9 cellular contexts compared by ENCODE assay signal in the genomic region with DNA sequence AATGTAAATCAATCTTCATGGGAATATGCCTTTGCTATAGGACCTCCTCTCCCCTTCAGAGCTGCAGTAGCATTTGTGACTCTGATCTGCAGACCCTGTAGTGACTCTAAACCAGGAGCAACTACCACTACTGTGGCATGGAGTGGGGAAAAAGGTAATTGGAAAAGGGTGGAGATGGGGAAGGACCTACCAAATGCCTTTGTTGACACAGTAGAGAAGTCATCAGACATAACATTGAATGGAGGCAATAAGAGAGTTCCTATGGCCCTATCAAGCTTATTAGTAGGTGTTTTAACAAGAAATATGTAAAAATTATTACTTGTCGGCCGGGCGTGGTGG. TPM values are rescaled to one million over a fixed set of nuclear protein-coding genes. Genes with fewer than 3 reads are reported as not detected.
DNase-seq lines count a peak whose midpoint lies in the region; ATAC-seq, FAIRE-seq and TF ChIP-seq lines count a peak whose summit lies in the region.
"Had no signal": no experiment of that assay in that cellular context is flagged by ENCODE, and none has a peak within 500 bp of the region (broad histone marks: within the 10 kb centered on the region; RNA-seq: fewer than 3 reads in every experiment).

No MANE protein-coding gene starts in this region.

- peaks cover 51% of the 10 kb centered on the region for H3F3A ChIP-seq in GM23248 (ENCODE audit: insufficient read depth)

- no peaks in the 10 kb centered on the region for H3K9me2 ChIP-seq in GM23248 (ENCODE audit: insufficient read depth)
- H3K9me2 ChIP-seq: SK-N-SH had no signal

- H3K4me2 ChIP-seq in GM23248 (ENCODE audit: unreplicated experiment) = no peak overlapping the region
- H3K4me2 ChIP-seq in keratinocyte (ENCODE audit: control insufficient read depth, extremely low read depth, insufficient read depth, low read depth, low read length) = peak overlapping the region; percentile 34
- H3K4me2 ChIP-seq: SK-N-SH had no signal

- H3K9me1 ChIP-seq in keratinocyte (ENCODE audit: control insufficient read depth, extremely low read depth, insufficient read depth, low read length) = no peaks in the 10 kb centered on the region

- peak in 1 of 2 donors; percentile 11 for TF ChIP-seq POLR2A in sigmoid colon (IDR thresholded peaks at IDR 0.05)

- CTCF ChIA-PET in RWPE1 (lab: Yijun Ruan, JAX) = interaction anchor here (0.6 kb wide), 2 partner anchors 10 to 52 kb away, joined by 3 to 4 read pairs; no protein-coding TSS in a partner anchor

- no peaks in the 10 kb centered on the region for H3K9me3 ChIP-seq in GM23248 (ENCODE audit: low read depth)
- H3K9me3 ChIP-seq in keratinocyte (ENCODE audit: control insufficient read depth, low read depth, low read length) = no peaks in the 10 kb centered on the region
- H3K9me3 ChIP-seq in sigmoid colon = no peaks in the 10 kb centered on the region
- H3K9me3 ChIP-seq: SK-N-SH had no signal

- no peaks in the 10 kb centered on the region for H3K27me3 ChIP-seq in GM23248 (replicated peaks; ENCODE audit: insufficient read depth)
- H3K27me3 ChIP-seq in keratinocyte (ENCODE audit: control insufficient read depth, extremely low read depth, insufficient read depth, low read length) = no peaks in the 10 kb centered on the region
- H3K27me3 ChIP-seq in sigmoid colon = no peaks in the 10 kb centered on the region

- dilution Hi-C loops in keratinocyte (cut with MboI; ENCODE audit: extremely low pct_ligation_motif_present, low sequenced_read_pairs) = no loop called here

- 94 to 100% methylated on average over 3 of the region's 3 CpGs for WGBS in GM23248 (ENCODE audit: low coverage in 1 of 2, low lambda C conversion rate in 2 of 2, missing lambda C conversion rate in 2 of 2), 2 experiments
- 26 to 81% methylated on average over 3 of the region's 3 CpGs for WGBS in sigmoid colon, 2 donors

- intact Hi-C loops in sigmoid colon (cut with DNase I) = loop anchor here (10.0 kb wide), 2 partner anchors 355 to 1205 kb away; a partner anchor contains a TSS

- ATAC-seq in GM21576 (IDR thresholded peaks at IDR 0.05; ENCODE audit: unreplicated experiment) = no peak

- H3K9ac ChIP-seq in GM23248 (0 out of 2 replicates have a peak overlapping the region, but pooled peaks have one; percentile 11), keratinocyte (ENCODE audit: control insufficient read depth, extremely low read depth, insufficient read depth, low read length) (no peak overlapping the region)
- H3K9ac ChIP-seq: SK-N-SH had no signal

- H3K4me1 ChIP-seq in GM23248 (ENCODE audit: insufficient read depth) (peaks cover 22% of the 10 kb centered on the region), keratinocyte (ENCODE audit: control insufficient read depth, extremely low read depth, insufficient read depth, low read length) (peaks cover 40% of the 10 kb centered on the region), sigmoid colon (peaks cover 0 to 59% (median 58%) of the 10 kb centered on the region in 4 donors)

- no peak for DNase-seq in GM23248
- no peak for DNase-seq in RWPE1 (ENCODE audit: low spot score)
- no peak for DNase-seq in keratinocyte (ENCODE audit: low read depth, low spot score)
- DNase-seq in sigmoid colon = no peak
- no peak for DNase-seq in stimulated activated CD4-positive, alpha-beta T cell treated with anti-CD3 and anti-CD28 coated beads, Interleukin-4, amount 100 ng/mL, for 24 hours
- DNase-seq in GF-D8 (lab: John Stamatoyannopoulos, UW) = no peak
- DNase-seq: SK-N-SH had no signal

- H3K36me3 ChIP-seq in GM23248 (ENCODE audit: low read depth) (no peaks in the 10 kb centered on the region), keratinocyte (ENCODE audit: control insufficient read depth in 2 of 2, extremely low read depth in 1 of 2, insufficient read depth in 2 of 2, low read length in 2 of 2) (no peaks in the 10 kb centered on the region), sigmoid colon (no peaks in the 10 kb centered on the region)

- H2AFZ ChIP-seq in GM23248 (no peak overlapping the region), keratinocyte (ENCODE audit: control insufficient read depth, low read length) (no peak overlapping the region)

- no peak for FAIRE-seq in keratinocyte (lab: Jason Lieb, UNC)

- H3K27ac ChIP-seq in GM23248 (peak overlapping the region; percentile 75; the same call in 1 of the 2 replicates), RWPE1 (peak overlapping the region; percentile 69), keratinocyte (ENCODE audit: control insufficient read depth, insufficient read depth, low read length) (peak overlapping the region; percentile 13), sigmoid colon (peak overlapping the region; percentile 93 to 98 (median 95))

- H3K79me2 ChIP-seq in GM23248 (ENCODE audit: insufficient read depth) (peaks cover 51% of the 10 kb centered on the region), keratinocyte (ENCODE audit: control insufficient read depth, insufficient read depth, low read length) (peaks cover 26% of the 10 kb centered on the region)

- POLR2A ChIA-PET in RWPE1 (lab: Yijun Ruan, JAX; ENCODE audit: low non-redundant PET) = no interaction called here

- no peaks in the 10 kb centered on the region for H4K20me1 ChIP-seq in GM23248 (ENCODE audit: insufficient read depth)
- no peaks in the 10 kb centered on the region for H4K20me1 ChIP-seq in keratinocyte (ENCODE audit: control insufficient read depth, extremely low read depth, insufficient read depth, low read length)

- in situ Hi-C loops in GM23248 (cut with MboI) = no loop called here

- H3K4me3 ChIP-seq in GM23248 (no peak overlapping the region), keratinocyte (ENCODE audit: control insufficient read depth in 2 of 3, extremely low read depth in 1 of 3, insufficient read depth in 2 of 3, low read depth in 1 of 3, low read length in 3 of 3) (no peak overlapping the region), sigmoid colon (no peak overlapping the region)
- H3K4me3 ChIP-seq: skin epidermis had no signal

- TF ChIP-seq EP300 in sigmoid colon (IDR thresholded peaks at IDR 0.05) = no peak

- TF ChIP-seq CTCF in RWPE1 (conservative IDR thresholded peaks at IDR 0.05; ENCODE audit: low read depth) = no peak
- no peak for TF ChIP-seq CTCF in keratinocyte (optimal IDR thresholded peaks at IDR 0.05 in 1 of 3, IDR thresholded peaks at IDR 0.05 in 1 of 3, conservative IDR thresholded peaks at IDR 0.05 in 1 of 3; ENCODE audit: extremely low read depth in 1 of 3, insufficient read depth in 2 of 3, low read length in 3 of 3)
- TF ChIP-seq CTCF in sigmoid colon (IDR thresholded peaks at IDR 0.05) = no peak

RNA-seq across cellular contexts. Expression of a gene that starts 4.7 kb away (rescaled TPM):
- total RNA-seq in GM23248 (2014; rRNA removed; shearing (Covaris generic)) = 86.1 and 107 TPM in 2 replicates
- polyA plus RNA-seq in GM23248 (2016; fragmentation: Nextera tagmentation; extraction: Ambion mirVana) (67.5 and 76.3 TPM in 2 replicates), keratinocyte (95.5 to 142 TPM (median 110 TPM) in 3 replicates), sigmoid colon (10 to 100 TPM; 39.0 to 70.1 (median 63.1) TPM)
- polyA plus RNA-seq in keratinocyte (2011; ENCODE audit: low read depth) = 543 TPM
- polyA plus RNA-seq in keratinocyte (2011; cell fraction: cytosol; rRNA removed) = 58.1 and 98.7 TPM in 2 replicates
- polyA plus RNA-seq in keratinocyte (2011; cell fraction: nucleus; rRNA removed) = 269 and 283 TPM in 2 replicates
- polyA plus RNA-seq in keratinocyte (2012; ENCODE audit: low replicate concordance) = 215 and 387 TPM in 2 replicates
- polyA minus RNA-seq in keratinocyte = 56.7 to 205 TPM (median 64.7 TPM) in 3 replicates
- polyA minus RNA-seq in keratinocyte (2011; cell fraction: cytosol; rRNA and poly(A)+ RNA removed) = 139 TPM
- 212 and 216 TPM in 2 replicates for polyA minus RNA-seq in keratinocyte (2011; cell fraction: nucleus; rRNA and poly(A)+ RNA removed)
- total RNA-seq in sigmoid colon = 100 to 1,000 TPM; 147 to 321 (median 168) TPM

RNA-seq across cellular contexts. Expression of a gene that starts 4.9 kb away (rescaled TPM):
- total RNA-seq in GM23248 (2014; rRNA removed; shearing (Covaris generic)) = 1.3 and 1.7 TPM in 2 replicates
- polyA plus RNA-seq in GM23248 (2016; fragmentation: Nextera tagmentation; extraction: Ambion mirVana) (0.85 and 0.91 TPM in 2 replicates), keratinocyte (0.31 to 0.60 TPM (median 0.54 TPM) in 3 replicates), sigmoid colon (1 to 10 TPM in 1 of 3 donors, under 1 TPM in 2; 0.23 to 1.2 (median 0.60) TPM)
- 1.1 TPM for polyA plus RNA-seq in keratinocyte (2011; ENCODE audit: low read depth)
- 0.30 and 0.49 TPM in 2 replicates for polyA plus RNA-seq in keratinocyte (2011; cell fraction: cytosol; rRNA removed)
- 0.61 and 0.88 TPM in 2 replicates for polyA plus RNA-seq in keratinocyte (2011; cell fraction: nucleus; rRNA removed)
- 0.47 and 0.97 TPM in 2 replicates for polyA plus RNA-seq in keratinocyte (2012; ENCODE audit: low replicate concordance)
- 0.35 to 0.82 TPM (median 0.73 TPM) in 3 replicates for polyA minus RNA-seq in keratinocyte
- polyA minus RNA-seq in keratinocyte (2011; cell fraction: cytosol; rRNA and poly(A)+ RNA removed) = not detected
- 1.2 TPM in 1 of 2 replicates, not detected in the other for polyA minus RNA-seq in keratinocyte (2011; cell fraction: nucleus; rRNA and poly(A)+ RNA removed)
- 1 to 10 TPM; 1.1 to 2.3 (median 1.8) TPM for total RNA-seq in sigmoid colon

RNA-seq across cellular contexts. Expression of a gene that starts 7.5 kb away (rescaled TPM):
- 104 and 124 TPM in 2 replicates for total RNA-seq in GM23248 (2014; rRNA removed; shearing (Covaris generic))
- 58.0 and 61.3 TPM in 2 replicates for polyA plus RNA-seq in GM23248 (2016; fragmentation: Nextera tagmentation; extraction: Ambion mirVana)
- 33.5 to 65.8 TPM (median 48.1 TPM) in 3 replicates for polyA plus RNA-seq in keratinocyte
- polyA plus RNA-seq in keratinocyte (2011; ENCODE audit: low read depth) = 466 TPM
- polyA plus RNA-seq in keratinocyte (2011; cell fraction: cytosol; rRNA removed) = 25.5 and 35.7 TPM in 2 replicates
- polyA plus RNA-seq in keratinocyte (2011; cell fraction: nucleus; rRNA removed) = 107 and 118 TPM in 2 replicates
- polyA plus RNA-seq in keratinocyte (2012; ENCODE audit: low replicate concordance) = 88.4 and 366 TPM in 2 replicates
- polyA minus RNA-seq in keratinocyte = 56.1 to 86.6 TPM (median 65.9 TPM) in 3 replicates
- polyA minus RNA-seq in keratinocyte (2011; cell fraction: cytosol; rRNA and poly(A)+ RNA removed) = 89.0 TPM
- polyA minus RNA-seq in keratinocyte (2011; cell fraction: nucleus; rRNA and poly(A)+ RNA removed) = 125 and 143 TPM in 2 replicates
- total RNA-seq in sigmoid colon = 100 to 1,000 TPM in 3 of 4 donors, 10 to 100 TPM in 1; 72.6 to 237 (median 113) TPM
- polyA plus RNA-seq in sigmoid colon = 100 to 1,000 TPM in 1 of 3 donors, 10 to 100 TPM in 2; 63.1 to 116 (median 64.3) TPM

RNA-seq across cellular contexts. Expression of a gene that starts 13.3 kb away (rescaled TPM):
- 32.5 and 40.3 TPM in 2 replicates for total RNA-seq in GM23248 (2014; rRNA removed; shearing (Covaris generic))
- 48.4 and 52.3 TPM in 2 replicates for polyA plus RNA-seq in GM23248 (2016; fragmentation: Nextera tagmentation; extraction: Ambion mirVana)
- 34.4 to 84.1 TPM (median 46.5 TPM) in 3 replicates for polyA plus RNA-seq in keratinocyte
- polyA plus RNA-seq in keratinocyte (2011; ENCODE audit: low read depth) = 18.7 TPM
- 65.3 and 72.5 TPM in 2 replicates for polyA plus RNA-seq in keratinocyte (2011; cell fraction: cytosol; rRNA removed)
- 14.3 and 16.3 TPM in 2 replicates for polyA plus RNA-seq in keratinocyte (2011; cell fraction: nucleus; rRNA removed)
- 44.6 and 69.2 TPM in 2 replicates for polyA plus RNA-seq in keratinocyte (2012; ENCODE audit: low replicate concordance)
- 33.6 to 70.1 TPM (median 49.5 TPM) in 3 replicates for polyA minus RNA-seq in keratinocyte
- polyA minus RNA-seq in keratinocyte (2011; cell fraction: cytosol; rRNA and poly(A)+ RNA removed) = 27.6 TPM
- 4.2 and 6.5 TPM in 2 replicates for polyA minus RNA-seq in keratinocyte (2011; cell fraction: nucleus; rRNA and poly(A)+ RNA removed)
- total RNA-seq in sigmoid colon = 10 to 100 TPM; 29.6 to 53.5 (median 48.1) TPM
- polyA plus RNA-seq in sigmoid colon = 10 to 100 TPM; 28.4 to 94.7 (median 49.9) TPM

RNA-seq across cellular contexts. Expression of a gene that starts 24.5 kb away (rescaled TPM):
- total RNA-seq in GM23248 (2014; rRNA removed; shearing (Covaris generic)) = 47.6 and 66.4 TPM in 2 replicates
- polyA plus RNA-seq in GM23248 (2016; fragmentation: Nextera tagmentation; extraction: Ambion mirVana) = 39.1 and 39.8 TPM in 2 replicates
- 17.2 to 57.2 TPM (median 26.3 TPM) in 3 replicates for polyA plus RNA-seq in keratinocyte
- 44.1 TPM for polyA plus RNA-seq in keratinocyte (2011; ENCODE audit: low read depth)
- 27.8 and 40.9 TPM in 2 replicates for polyA plus RNA-seq in keratinocyte (2011; cell fraction: cytosol; rRNA removed)
- polyA plus RNA-seq in keratinocyte (2011; cell fraction: nucleus; rRNA removed) = 85.5 and 95.4 TPM in 2 replicates
- 61.7 and 103 TPM in 2 replicates for polyA plus RNA-seq in keratinocyte (2012; ENCODE audit: low replicate concordance)
- polyA minus RNA-seq in keratinocyte = 55.0 to 361 TPM (median 75.6 TPM) in 3 replicates
- 101 TPM for polyA minus RNA-seq in keratinocyte (2011; cell fraction: cytosol; rRNA and poly(A)+ RNA removed)
- 84.8 and 88.7 TPM in 2 replicates for polyA minus RNA-seq in keratinocyte (2011; cell fraction: nucleus; rRNA and poly(A)+ RNA removed)
- total RNA-seq in sigmoid colon = 10 to 100 TPM; 16.0 to 36.2 (median 27.7) TPM
- 10 to 100 TPM in 1 of 3 donors, 1 to 10 TPM in 2; 6.0 to 50.9 (median 6.0) TPM for polyA plus RNA-seq in sigmoid colon

Comparison
In these comparisons a context has a peak if more than half of its experiments do, and no peak if none do; other contexts are left out.
1. H3K27ac ChIP-seq: peak in every context shown above with its lines; median percentile 95 in sigmoid colon; 75 in GM23248; 69 in RWPE1; 13 in keratinocyte.